In genomic region chr11:130318031-130318673, GRCh38 we compare ENCODE assay signal across 1 cellular context.
TF ChIP-seq lines count a peak whose summit lies in the region.

No MANE protein-coding gene starts in this region.

TF ChIP-seq in SK-N-SH, 30 proteins besides CTCF, POLR2A, EP300 and RAD21:
- TF ChIP-seq MEF2A (IDR thresholded peaks at IDR 0.05; ENCODE audit: borderline replicate concordance, low read depth) (no peak), IRF3 (IDR thresholded peaks at IDR 0.05; ENCODE audit: low read depth, low read length) (no peak), FOXM1 (IDR thresholded peaks at IDR 0.05; ENCODE audit: low read depth) (no peak), SIN3A (IDR thresholded peaks at IDR 0.05; ENCODE audit: borderline replicate concordance, low read depth, low read length) (no peak), NRF1 (IDR thresholded peaks at IDR 0.05; ENCODE audit: low read depth, low read length) (no peak)
TF ChIP-seq in SK-N-SH: peak in this region for 0.
